ENCODE assay signal across 9 cellular contexts in genomic region chr19:42207767-42208259, GRCh38. TPM values are rescaled to one million over a fixed set of nuclear protein-coding genes. Genes with fewer than 3 reads are reported as not detected.
DNase-seq lines count a peak whose midpoint lies in the region; ATAC-seq and TF ChIP-seq lines count a peak whose summit lies in the region.
"Had no signal": no experiment of that assay in that cellular context is flagged by ENCODE, and none has a peak within 500 bp of the region (broad histone marks: within the 10 kb centered on the region; RNA-seq: fewer than 3 reads in every experiment).

No MANE protein-coding gene starts in this region.

- H3K4me3 ChIP-seq in fibroblast of the aortic adventitia (ENCODE audit: low read depth, low read length) (no peak overlapping the region), upper lobe of right lung (no peak overlapping the region), WERI-Rb-1 (ENCODE audit: low read depth, low read length) (no peak overlapping the region)

- no peak overlapping the region for H3K4me3 Mint-ChIP-seq in activated naive CD4-positive, alpha-beta T cell treated with anti-CD3 and anti-CD28 coated beads for 36 hours

- H3K27ac Mint-ChIP-seq in activated naive CD4-positive, alpha-beta T cell treated with anti-CD3 and anti-CD28 coated beads for 36 hours, result peak overlapping the region; percentile 60

- H3K27me3 Mint-ChIP-seq in activated naive CD4-positive, alpha-beta T cell treated with anti-CD3 and anti-CD28 coated beads for 36 hours (ENCODE audit: low read depth), result no peaks in the 10 kb centered on the region

- H3K4me1 ChIP-seq in upper lobe of right lung, result no peaks in the 10 kb centered on the region

- ATAC-seq in upper lobe of right lung (peak; percentile 81), HG03565 (IDR thresholded peaks at IDR 0.05; ENCODE audit: unreplicated experiment) (no peak)

- CTCF ChIA-PET in activated naive CD4-positive, alpha-beta T cell treated with anti-CD3 and anti-CD28 coated beads for 36 hours (lab: Charles Lee), result interaction anchor here (1.0 to 1.2 kb wide), 2 partner anchors 9 to 23 kb away, joined by 3 read pairs; partner anchors contain the start of gene DEDD2

- H3K27me3 ChIP-seq in upper lobe of right lung, result no peaks in the 10 kb centered on the region
- H3K27me3 ChIP-seq in WERI-Rb-1 (ENCODE audit: insufficient read depth, low read depth, severe bottlenecking), result no peaks in the 10 kb centered on the region

- H3K9me3 ChIP-seq in upper lobe of right lung (no peaks in the 10 kb centered on the region), WERI-Rb-1 (ENCODE audit: severe bottlenecking) (no peaks in the 10 kb centered on the region)

- TF ChIP-seq CTCF in fibroblast of the aortic adventitia (IDR thresholded peaks at IDR 0.05; ENCODE audit: insufficient read depth, low read length) (no peak), upper lobe of right lung (IDR thresholded peaks at IDR 0.05) (no peak), WERI-Rb-1 (IDR thresholded peaks at IDR 0.05; ENCODE audit: low read depth, low read length) (no peak)

- peaks cover 55% of the 10 kb centered on the region for H3K4me1 Mint-ChIP-seq in activated naive CD4-positive, alpha-beta T cell treated with anti-CD3 and anti-CD28 coated beads for 36 hours (ENCODE audit: low read depth)

- H3K27ac ChIP-seq in upper lobe of right lung (peak overlapping the region; percentile 17), WERI-Rb-1 (no peak overlapping the region)

- no peaks in the 10 kb centered on the region for H3K9me3 Mint-ChIP-seq in activated naive CD4-positive, alpha-beta T cell treated with anti-CD3 and anti-CD28 coated beads for 36 hours

- peaks cover 36% of the 10 kb centered on the region for H3K36me3 Mint-ChIP-seq in activated naive CD4-positive, alpha-beta T cell treated with anti-CD3 and anti-CD28 coated beads for 36 hours (ENCODE audit: low read depth)

- intact Hi-C loops in activated naive CD4-positive, alpha-beta T cell treated with anti-CD3 and anti-CD28 coated beads for 36 hours (cut with micrococcal nuclease), result no loop called here
- intact Hi-C loops in upper lobe of right lung (cut with DNase I), result no loop called here

- peaks cover 92% of the 10 kb centered on the region for H3K36me3 ChIP-seq in upper lobe of right lung
- H3K36me3 ChIP-seq in WERI-Rb-1, result peaks cover 81% of the 10 kb centered on the region

- peak; percentile 40 for DNase-seq in activated naive CD4-positive, alpha-beta T cell treated with anti-CD3 and anti-CD28 coated beads for 36 hours
- no peak for DNase-seq in activated naive CD4-positive, alpha-beta T cell treated with anti-CD3 and anti-CD28 coated beads, Interleukin-2, amount 50 U/mL, for 16 hours
- peak; percentile 29 for DNase-seq in T1000 (lab: John Stamatoyannopoulos, UW)
- DNase-seq in fibroblast of the aortic adventitia (ENCODE audit: low read depth), result peak; percentile 62
- no peak for DNase-seq in upper lobe of right lung
- DNase-seq in WERI-Rb-1, result no peak
- no peak for DNase-seq in midbrain (lab: John Stamatoyannopoulos, UW)
- DNase-seq: DMS153 had no signal

RNA-seq across cellular contexts. Expression of gene DEDD2, which starts 9.7 kb away (rescaled TPM):
- 10 to 100 TPM; 24.8 to 26.0 TPM for total RNA-seq in activated naive CD4-positive, alpha-beta T cell treated with anti-CD3 and anti-CD28 coated beads for 36 hours
- total RNA-seq in fibroblast of the aortic adventitia (ENCODE audit: low replicate concordance), result 11.1 and 13.5 TPM in 2 replicates
- 25.1 TPM for total RNA-seq in upper lobe of right lung

RNA-seq across cellular contexts. Expression of gene ZNF526, which starts 12.3 kb away (rescaled TPM):
- total RNA-seq in activated naive CD4-positive, alpha-beta T cell treated with anti-CD3 and anti-CD28 coated beads for 36 hours, result 10 to 100 TPM; 11.5 to 11.6 TPM
- 6.0 and 13.0 TPM in 2 replicates for total RNA-seq in fibroblast of the aortic adventitia (ENCODE audit: low replicate concordance)
- total RNA-seq in upper lobe of right lung, result 9.6 TPM

RNA-seq across cellular contexts. Expression of gene GSK3A, which starts 34.6 kb away (rescaled TPM):
- 10 to 100 TPM; 31.1 to 33.8 TPM for total RNA-seq in activated naive CD4-positive, alpha-beta T cell treated with anti-CD3 and anti-CD28 coated beads for 36 hours
- total RNA-seq in fibroblast of the aortic adventitia (ENCODE audit: low replicate concordance), result 3.1 and 18.3 TPM in 2 replicates
- total RNA-seq in upper lobe of right lung, result 38.7 TPM

RNA-seq across cellular contexts. Expression of gene ERF, which starts 47.1 kb away (rescaled TPM):
- total RNA-seq in activated naive CD4-positive, alpha-beta T cell treated with anti-CD3 and anti-CD28 coated beads for 36 hours, result 10 to 100 TPM; 52.4 to 55.6 TPM
- 18.2 and 30.4 TPM in 2 replicates for total RNA-seq in fibroblast of the aortic adventitia (ENCODE audit: low replicate concordance)
- 53.9 TPM for total RNA-seq in upper lobe of right lung

Comparison
In these comparisons a context has a peak if more than half of its experiments do, and no peak if none do; other contexts are left out.
1. DNase-seq: peak in activated naive CD4-positive, alpha-beta T cell treated with anti-CD3 and anti-CD28 coated beads for 36 hours (single experiment), T1000 (single experiment) and fibroblast of the aortic adventitia (single experiment); none in activated naive CD4-positive, alpha-beta T cell treated with anti-CD3 and anti-CD28 coated beads, Interleukin-2, amount 50 U/mL, for 16 hours (single experiment), upper lobe of right lung (single experiment), WERI-Rb-1 (single experiment) and midbrain (single experiment).